ENCODE assay signal across 9 cellular contexts in genomic region chr12:6367969-6368892, GRCh38. TPM values are rescaled to one million over a fixed set of nuclear protein-coding genes. Genes with fewer than 3 reads are reported as not detected.
A peak's percentile ranks its signal among the peaks of the same experiment; 100 is the strongest.
DNase-seq lines count a peak whose midpoint lies in the region; ATAC-seq and TF ChIP-seq lines count a peak whose summit lies in the region.
"Had no signal": no experiment of that assay in that cellular context is flagged by ENCODE, and none has a peak within 500 bp of the region (broad histone marks: within the 10 kb centered on the region; RNA-seq: fewer than 3 reads in every experiment).

No MANE protein-coding gene starts in this region.

- H3K9me3 Mint-ChIP-seq in CD14-positive monocyte, result no peaks in the 10 kb centered on the region
- no peaks in the 10 kb centered on the region for H3K9me3 Mint-ChIP-seq in activated T-helper 17 cell treated with anti-CD3 and anti-CD28 coated beads, Interleukin-2, amount 50 U/mL, for 72 hours

- peak; percentile 13 for TF ChIP-seq CTCF in CD14-positive monocyte (IDR thresholded peaks at IDR 0.05)

- peak overlapping the region; percentile 20 for H3K27ac ChIP-seq in KOPT-K1 (ENCODE audit: low read depth, low read length, poor library complexity, severe bottlenecking)
- H3K27ac ChIP-seq in SJCRH30, result no peak overlapping the region

- H3K36me3 ChIP-seq in KOPT-K1 (ENCODE audit: insufficient read depth, low read length) (no peaks in the 10 kb centered on the region), SJCRH30 (no peaks in the 10 kb centered on the region)

- H3K27ac Mint-ChIP-seq in CD14-positive monocyte, result peak overlapping the region; percentile 73 to 92 (median 88)
- peak overlapping the region; percentile 34 for H3K27ac Mint-ChIP-seq in activated T-helper 17 cell treated with anti-CD3 and anti-CD28 coated beads, Interleukin-2, amount 50 U/mL, for 72 hours

- H3K27me3 Mint-ChIP-seq in CD14-positive monocyte (ENCODE audit: low read depth in 3 of 3), result peaks cover 0 to 2% (median 2%) of the 10 kb centered on the region in 3 donors
- H3K27me3 Mint-ChIP-seq in activated T-helper 17 cell treated with anti-CD3 and anti-CD28 coated beads, Interleukin-2, amount 50 U/mL, for 72 hours, result no peaks in the 10 kb centered on the region

- intact Hi-C loops in CD14-positive monocyte (cut with micrococcal nuclease), result no loop called here

- peak; percentile 72 for DNase-seq in CD14-positive monocyte (ENCODE audit: low spot score)
- DNase-seq in myocyte (ENCODE audit: low read depth), result peak; percentile 38
- no peak for DNase-seq in central memory CD4-positive, alpha-beta T cell
- DNase-seq in SJCRH30, result no peak
- DNase-seq: stimulated activated CD4-positive, alpha-beta T cell treated with anti-CD3 and anti-CD28 coated beads, Interleukin-4, amount 100 ng/mL, for 1 hour had no signal

- ATAC-seq in activated T-helper 17 cell treated with anti-CD3 and anti-CD28 coated beads, Interleukin-2, amount 50 U/mL, for 72 hours (replicated peaks), result no peak
- ATAC-seq in HG02981 (IDR thresholded peaks at IDR 0.05; ENCODE audit: unreplicated experiment), result no peak
- ATAC-seq in GM21528 (IDR thresholded peaks at IDR 0.05; ENCODE audit: low FRiP score, unreplicated experiment), result no peak

- no peak overlapping the region for H3K4me3 Mint-ChIP-seq in CD14-positive monocyte
- peak overlapping the region; percentile 22 for H3K4me3 Mint-ChIP-seq in activated T-helper 17 cell treated with anti-CD3 and anti-CD28 coated beads, Interleukin-2, amount 50 U/mL, for 72 hours

- no peaks in the 10 kb centered on the region for H3K9me3 ChIP-seq in KOPT-K1 (ENCODE audit: insufficient read depth, low read length, poor library complexity, severe bottlenecking)
- no peaks in the 10 kb centered on the region for H3K9me3 ChIP-seq in SJCRH30 (replicated peaks)

- peaks cover 53% of the 10 kb centered on the region for H3K4me1 Mint-ChIP-seq in CD14-positive monocyte
- H3K4me1 Mint-ChIP-seq in activated T-helper 17 cell treated with anti-CD3 and anti-CD28 coated beads, Interleukin-2, amount 50 U/mL, for 72 hours, result peaks cover 26% of the 10 kb centered on the region

- no peak overlapping the region for H3K4me3 ChIP-seq in SJCRH30

- H3K4me1 ChIP-seq in SJCRH30, result peaks cover 23% of the 10 kb centered on the region

- H3K27me3 ChIP-seq in SJCRH30, result no peaks in the 10 kb centered on the region

- H3K36me3 Mint-ChIP-seq in CD14-positive monocyte, result no peaks in the 10 kb centered on the region
- H3K36me3 Mint-ChIP-seq in activated T-helper 17 cell treated with anti-CD3 and anti-CD28 coated beads, Interleukin-2, amount 50 U/mL, for 72 hours (ENCODE audit: low read depth), result no peaks in the 10 kb centered on the region

RNA-seq across cellular contexts. Expression of gene SCNN1A, which starts 7.1 kb away (rescaled TPM):
- under 1 TPM; 0.11 to 0.63 TPM for polyA plus RNA-seq in CD14-positive monocyte
- 1 to 10 TPM in 1 of 2 donors, not detected in 1; 1.6 TPM for total RNA-seq in activated T-helper 17 cell treated with anti-CD3 and anti-CD28 coated beads, Interleukin-2, amount 50 U/mL, for 72 hours
- 0.13 and 1.0 TPM in 2 replicates for total RNA-seq in myocyte
- 0.59 TPM for polyA plus RNA-seq in myocyte (2012)
- not detected in 2 replicates for total RNA-seq in SJCRH30 (2014; rRNA removed; shearing (Covaris generic))

RNA-seq across cellular contexts. Expression of gene LTBR, which starts 15.7 kb away (rescaled TPM):
- 10 to 100 TPM; 56.4 to 60.6 TPM for polyA plus RNA-seq in CD14-positive monocyte
- total RNA-seq in activated T-helper 17 cell treated with anti-CD3 and anti-CD28 coated beads, Interleukin-2, amount 50 U/mL, for 72 hours, result under 1 TPM; 0.56 to 0.61 TPM
- 135 and 146 TPM in 2 replicates for total RNA-seq in myocyte
- polyA plus RNA-seq in myocyte (2012), result 103 TPM
- total RNA-seq in SJCRH30 (2014; rRNA removed; shearing (Covaris generic)), result 14.7 and 16.5 TPM in 2 replicates

RNA-seq across cellular contexts. Expression of gene TNFRSF1A, which starts 26.4 kb away (rescaled TPM):
- polyA plus RNA-seq in CD14-positive monocyte, result 100 to 1,000 TPM; 108 to 157 TPM
- total RNA-seq in activated T-helper 17 cell treated with anti-CD3 and anti-CD28 coated beads, Interleukin-2, amount 50 U/mL, for 72 hours, result 10 to 100 TPM; 42.1 to 74.1 TPM
- total RNA-seq in myocyte, result 147 and 150 TPM in 2 replicates
- polyA plus RNA-seq in myocyte (2012), result 140 TPM
- 34.3 and 40.2 TPM in 2 replicates for total RNA-seq in SJCRH30 (2014; rRNA removed; shearing (Covaris generic))

RNA-seq across cellular contexts. Expression of gene PLEKHG6, which starts 57.7 kb away (rescaled TPM):
- not detected for polyA plus RNA-seq in CD14-positive monocyte
- not detected for total RNA-seq in activated T-helper 17 cell treated with anti-CD3 and anti-CD28 coated beads, Interleukin-2, amount 50 U/mL, for 72 hours
- total RNA-seq in myocyte, result not detected in 2 replicates
- 0.59 TPM for polyA plus RNA-seq in myocyte (2012)
- total RNA-seq in SJCRH30 (2014; rRNA removed; shearing (Covaris generic)), result 0.06 TPM in 1 of 2 replicates, not detected in the other

Comparison
In these comparisons a context has a peak if more than half of its experiments do, and no peak if none do; other contexts are left out.
1. DNase-seq: peak in CD14-positive monocyte (single experiment) and myocyte (single experiment); none in central memory CD4-positive, alpha-beta T cell (single experiment) and SJCRH30 (0 of 2).